In genomic region chr5:112918679-112919078, GRCh38 we compare ENCODE assay signal across 15 cellular contexts. TPM values are rescaled to one million over a fixed set of nuclear protein-coding genes. Genes with fewer than 3 reads are reported as not detected.
DNase-seq lines count a peak whose midpoint lies in the region; TF ChIP-seq lines count a peak whose summit lies in the region.
"Had no signal": no experiment of that assay in that cellular context is flagged by ENCODE, and none has a peak within 500 bp of the region (broad histone marks: within the 10 kb centered on the region; RNA-seq: fewer than 3 reads in every experiment).

No MANE protein-coding gene starts in this region.

- POLR2A ChIA-PET in activated CD4-positive, alpha-beta memory T cell treated with anti-CD3 and anti-CD28 coated beads for 36 hours (lab: Charles Lee): no interaction called here
- POLR2A ChIA-PET in activated CD4-positive, alpha-beta memory T cell treated with anti-CD3 and anti-CD28 coated beads, Interleukin-2, amount 10 ng/mL, durations not matched to agents 7 days and 5 days (lab: Charles Lee): interaction anchor here (0.6 to 8.8 kb wide), 5 partner anchors 14 to 57 kb away, joined by 3 to 94 read pairs (median 3); partner anchors contain the start of gene DCP2
- POLR2A ChIA-PET in HEK293 (lab: Yijun Ruan, JAX): interaction anchor here (0.6 kb wide), 1 partner anchor 25 kb away, joined by 3 read pairs; no protein-coding TSS in a partner anchor

- H3K27me3 Mint-ChIP-seq in activated CD4-positive, alpha-beta memory T cell treated with anti-CD3 and anti-CD28 coated beads for 36 hours: no peaks in the 10 kb centered on the region
- H3K27me3 Mint-ChIP-seq in activated CD4-positive, alpha-beta memory T cell treated with anti-CD3 and anti-CD28 coated beads, Interleukin-2, amount 10 ng/mL, durations not matched to agents 7 days and 5 days: no peaks in the 10 kb centered on the region

- H3K4me1 ChIP-seq in HEK293 (ENCODE audit: control insufficient read depth, insufficient read depth, low read length): 0 out of 2 replicates have a peak, but pooled peaks cover 3% of the 10 kb centered on the region
- H3K4me1 ChIP-seq in neutrophil (ENCODE audit: control insufficient read depth in 1 of 2, insufficient read depth in 1 of 2, low read depth in 1 of 2, low read length in 1 of 2): peaks cover 72 to 77% of the 10 kb centered on the region in 2 experiments

- H3K4me1 Mint-ChIP-seq in activated CD4-positive, alpha-beta memory T cell treated with anti-CD3 and anti-CD28 coated beads for 36 hours (ENCODE audit: low read depth): peaks cover 78% of the 10 kb centered on the region
- H3K4me1 Mint-ChIP-seq in activated CD4-positive, alpha-beta memory T cell treated with anti-CD3 and anti-CD28 coated beads, Interleukin-2, amount 10 ng/mL, durations not matched to agents 7 days and 5 days: peaks cover 76% of the 10 kb centered on the region

- H3K9me3 Mint-ChIP-seq in activated CD4-positive, alpha-beta memory T cell treated with anti-CD3 and anti-CD28 coated beads for 36 hours: no peaks in the 10 kb centered on the region
- H3K9me3 Mint-ChIP-seq in activated CD4-positive, alpha-beta memory T cell treated with anti-CD3 and anti-CD28 coated beads, Interleukin-2, amount 10 ng/mL, durations not matched to agents 7 days and 5 days: no peaks in the 10 kb centered on the region
- H3K9me3 Mint-ChIP-seq: WTC11 had no signal

- H3K36me3 ChIP-seq in HEK293 (ENCODE audit: control insufficient read depth in 2 of 2, insufficient read depth in 1 of 2, low read length in 2 of 2): peaks cover 13 to 58% of the 10 kb centered on the region in 2 experiments
- H3K36me3 ChIP-seq in neutrophil: peaks cover 33% of the 10 kb centered on the region

- no peak for DNase-seq in activated CD4-positive, alpha-beta memory T cell treated with anti-CD3 and anti-CD28 coated beads for 36 hours
- DNase-seq in activated CD4-positive, alpha-beta memory T cell treated with anti-CD3 and anti-CD28 coated beads, Interleukin-2, amount 10 ng/mL, durations not matched to agents 7 days and 5 days: no peak
- DNase-seq in epithelial cell of proximal tubule (ENCODE audit: low read depth) (peak; percentile 48), NK-92 (lab: John Stamatoyannopoulos, UW; ENCODE audit: unreplicated experiment) (no peak), SW 1271 (lab: John Stamatoyannopoulos, UW) (no peak)
- DNase-seq in activated CD4-positive, CD25-positive, alpha-beta regulatory T cell (lab: John Stamatoyannopoulos, UW): no peak
- DNase-seq: activated naive CD4-positive, alpha-beta T cell treated with anti-CD3 and anti-CD28 coated beads, Interleukin-2, amount 50 U/mL, for 16 hours; caudate nucleus; retina; stimulated activated CD8-positive, alpha-beta memory T cell treated with anti-CD3 and anti-CD28 coated beads, Interleukin-4, amount 100 ng/mL, for 48 hours; upper lobe of right lung had no signal

- CTCF ChIA-PET in activated CD4-positive, alpha-beta memory T cell treated with anti-CD3 and anti-CD28 coated beads for 36 hours (lab: Charles Lee): no interaction called here
- CTCF ChIA-PET in activated CD4-positive, alpha-beta memory T cell treated with anti-CD3 and anti-CD28 coated beads, Interleukin-2, amount 10 ng/mL, durations not matched to agents 7 days and 5 days (lab: Charles Lee): interaction anchor here (0.8 to 1.0 kb wide), 2 partner anchors 30 to 70 kb away, joined by 3 to 4 read pairs; no protein-coding TSS in a partner anchor
- CTCF ChIA-PET in HEK293 (lab: Yijun Ruan, JAX): no interaction called here

- H3K4me3 Mint-ChIP-seq in activated CD4-positive, alpha-beta memory T cell treated with anti-CD3 and anti-CD28 coated beads for 36 hours: no peak overlapping the region
- H3K4me3 Mint-ChIP-seq in activated CD4-positive, alpha-beta memory T cell treated with anti-CD3 and anti-CD28 coated beads, Interleukin-2, amount 10 ng/mL, durations not matched to agents 7 days and 5 days: no peak overlapping the region
- H3K4me3 Mint-ChIP-seq: WTC11 had no signal

- H3K27ac ChIP-seq in HEK293 (ENCODE audit: extremely low read depth, low read depth, low read length) (no peak overlapping the region), neutrophil (peak overlapping the region; percentile 78)
- H3K27ac ChIP-seq: A549, upper lobe of right lung had no signal

- TF ChIP-seq CTCF in HEK293 (tag by site-specific recombination; IDR thresholded peaks at IDR 0.05): no peak
- TF ChIP-seq CTCF in epithelial cell of proximal tubule (conservative IDR thresholded peaks at IDR 0.05; ENCODE audit: low read depth, low read length): no peak
- TF ChIP-seq CTCF in neutrophil (IDR thresholded peaks at IDR 0.05): no peak

- H3K9me3 ChIP-seq in HEK293 (ENCODE audit: control insufficient read depth, insufficient read depth, low read depth, low read length): no peaks in the 10 kb centered on the region
- H3K9me3 ChIP-seq in neutrophil: no peaks in the 10 kb centered on the region
- H3K9me3 ChIP-seq: A549, upper lobe of right lung had no signal

- intact Hi-C loops in activated CD4-positive, alpha-beta memory T cell treated with anti-CD3 and anti-CD28 coated beads for 36 hours (cut with micrococcal nuclease): no loop called here

- H3K4me3 ChIP-seq in HEK293 (ENCODE audit: low read depth, low read length): no peak overlapping the region
- no peak overlapping the region for H3K4me3 ChIP-seq in epithelial cell of proximal tubule (ENCODE audit: low read depth, low read length)
- peak overlapping the region in 1 of 2 experiments; percentile 12 for H3K4me3 ChIP-seq in neutrophil (ENCODE audit: low read depth in 1 of 2, low read length in 1 of 2)
- H3K4me3 ChIP-seq: A549, upper lobe of right lung had no signal

- H3K36me3 Mint-ChIP-seq in activated CD4-positive, alpha-beta memory T cell treated with anti-CD3 and anti-CD28 coated beads for 36 hours: peaks cover 53% of the 10 kb centered on the region
- H3K36me3 Mint-ChIP-seq in activated CD4-positive, alpha-beta memory T cell treated with anti-CD3 and anti-CD28 coated beads, Interleukin-2, amount 10 ng/mL, durations not matched to agents 7 days and 5 days (ENCODE audit: low read depth): peaks cover 68% of the 10 kb centered on the region

- peak overlapping the region; percentile 13 for H3K27ac Mint-ChIP-seq in activated CD4-positive, alpha-beta memory T cell treated with anti-CD3 and anti-CD28 coated beads for 36 hours
- no peak overlapping the region for H3K27ac Mint-ChIP-seq in activated CD4-positive, alpha-beta memory T cell treated with anti-CD3 and anti-CD28 coated beads, Interleukin-2, amount 10 ng/mL, durations not matched to agents 7 days and 5 days
- H3K27ac Mint-ChIP-seq: WTC11 had no signal

- H3K27me3 ChIP-seq in neutrophil: no peaks in the 10 kb centered on the region
- H3K27me3 ChIP-seq: upper lobe of right lung had no signal

TF ChIP-seq in HEK293, 187 proteins besides CTCF, POLR2A, EP300 and RAD21:
- TF ChIP-seq FEZF1 (tag by site-specific recombination; IDR thresholded peaks at IDR 0.05) (0 out of 2 replicates have a peak, but pooled peaks have one; percentile 28), SCRT1 (tag by site-specific recombination; IDR thresholded peaks at IDR 0.05; ENCODE audit: borderline replicate concordance) (peak; percentile 64; the same call in 1 of the 2 replicates), SCRT2 (tag by site-specific recombination; IDR thresholded peaks at IDR 0.05) (peak; percentile 38), TCF7L2 (IDR thresholded peaks at IDR 0.05; ENCODE audit: borderline replicate concordance, low read depth, low read length) (no peak), ZNF677 (tag by site-specific recombination; IDR thresholded peaks at IDR 0.05) (no peak), ZNF280C (tag by site-specific recombination; IDR thresholded peaks at IDR 0.05) (no peak), BCL11B (tag by site-specific recombination; IDR thresholded peaks at IDR 0.05; ENCODE audit: low read depth) (no peak)

RNA-seq across cellular contexts. Expression of gene REEP5, which starts 3.3 kb away (rescaled TPM):
- total RNA-seq in activated CD4-positive, alpha-beta memory T cell treated with anti-CD3 and anti-CD28 coated beads for 36 hours: 10 to 100 TPM; 64.6 to 67.4 TPM
- total RNA-seq in activated CD4-positive, alpha-beta memory T cell treated with anti-CD3 and anti-CD28 coated beads, Interleukin-2, amount 10 ng/mL, durations not matched to agents 7 days and 5 days: 10 to 100 TPM; 95.0 to 96.3 TPM
- 64.0 and 65.3 TPM in 2 replicates for total RNA-seq in epithelial cell of proximal tubule

RNA-seq across cellular contexts. Expression of gene SRP19, which starts 57.6 kb away (rescaled TPM):
- 10 to 100 TPM; 49.1 to 51.6 TPM for total RNA-seq in activated CD4-positive, alpha-beta memory T cell treated with anti-CD3 and anti-CD28 coated beads for 36 hours
- total RNA-seq in activated CD4-positive, alpha-beta memory T cell treated with anti-CD3 and anti-CD28 coated beads, Interleukin-2, amount 10 ng/mL, durations not matched to agents 7 days and 5 days: 10 to 100 TPM; 54.6 to 68.3 TPM
- 75.1 and 79.3 TPM in 2 replicates for total RNA-seq in epithelial cell of proximal tubule

RNA-seq across cellular contexts. Expression of gene DCP2, which starts 57.9 kb away (rescaled TPM):
- total RNA-seq in activated CD4-positive, alpha-beta memory T cell treated with anti-CD3 and anti-CD28 coated beads for 36 hours: 100 to 1,000 TPM; 102 TPM
- total RNA-seq in activated CD4-positive, alpha-beta memory T cell treated with anti-CD3 and anti-CD28 coated beads, Interleukin-2, amount 10 ng/mL, durations not matched to agents 7 days and 5 days: 100 to 1,000 TPM; 135 to 138 TPM
- 24.5 and 28.9 TPM in 2 replicates for total RNA-seq in epithelial cell of proximal tubule
